25 cellular contexts compared by ENCODE assay signal in the genomic region with DNA sequence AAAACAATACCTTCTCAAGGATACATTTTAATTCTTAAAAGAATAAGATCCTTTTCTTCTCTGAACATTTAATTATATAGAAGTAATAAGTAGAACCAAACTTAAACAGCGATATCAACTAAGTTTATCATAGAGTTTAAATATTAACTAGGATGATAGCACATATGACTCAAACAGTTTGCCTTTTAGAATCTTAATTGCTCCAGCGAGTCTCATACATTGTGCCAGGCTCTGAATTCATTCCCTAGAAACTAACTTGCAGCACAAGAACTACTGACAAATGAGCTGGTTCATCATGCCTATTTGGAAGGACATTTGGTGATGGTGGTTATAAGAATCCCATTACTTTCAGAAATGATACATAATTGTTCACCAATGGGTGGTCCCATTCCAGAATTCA.
"Had no signal": no experiment of that assay in that cellular context is flagged by ENCODE, and none has a peak within 500 bp of the region (broad histone marks: within the 10 kb centered on the region; RNA-seq: fewer than 3 reads in every experiment).

No MANE protein-coding gene starts in this region.

- H3K4me1 ChIP-seq: parathyroid adenoma, psoas muscle, right lobe of liver, sigmoid colon, spleen, stomach, thyroid gland, tibial nerve, upper lobe of right lung, uterus had no signal

- H3K4me2 ChIP-seq: neural progenitor cell, smooth muscle cell had no signal

- ATAC-seq: natural killer cell; psoas muscle; right cardiac atrium; right lobe of liver; stimulated activated effector memory CD8-positive, alpha-beta T cell treated with anti-CD3 and anti-CD28 coated beads, Interleukin-12 subunit alpha, Interleukin-12 subunit beta, amount 100 ng/mL, for 72 hours; stimulated activated naive B cell treated with anti-CD40 and anti-IgM and Interleukin-4, amounts not matched to agents 10 μg/mL and 1 μg/mL and 100 μg/mL, for 72 hours; upper lobe of right lung had no signal

- H3K9me3 ChIP-seq: ovary, psoas muscle, sigmoid colon, stomach, thoracic aorta, thyroid gland, tibial nerve, upper lobe of right lung, uterus had no signal

- H3K36me3 ChIP-seq: neural progenitor cell, ovary, right lobe of liver, sigmoid colon, spleen, stomach, thoracic aorta, thyroid gland, tibial nerve, upper lobe of right lung, uterus had no signal

- H3K4me3 ChIP-seq: neural progenitor cell, ovary, psoas muscle, right lobe of liver, sigmoid colon, smooth muscle cell, spleen, stomach, thoracic aorta, thyroid gland, tibial nerve, upper lobe of right lung, uterus had no signal

- H3K27ac ChIP-seq: neural progenitor cell, ovary, parathyroid adenoma, psoas muscle, right lobe of liver, sigmoid colon, spleen, stomach, thoracic aorta, thyroid gland, tibial nerve, upper lobe of right lung, uterus had no signal

- H2AFZ ChIP-seq: neural progenitor cell, parathyroid adenoma had no signal

- H3K27me3 ChIP-seq: neural progenitor cell, ovary, right lobe of liver, sigmoid colon, spleen, stomach, thyroid gland, tibial nerve, upper lobe of right lung, uterus had no signal

- H3K79me2 ChIP-seq: parathyroid adenoma had no signal

- DNase-seq: naive B cell; natural killer cell; occipital lobe; ovary; posterior cingulate gyrus; psoas muscle; right cardiac atrium; right lobe of liver; sigmoid colon; spleen; stimulated activated CD4-positive, alpha-beta T cell treated with anti-CD3 and anti-CD28 coated beads, Interleukin-12 subunit alpha, Interleukin-12 subunit beta, amount 100 ng/mL, for 4 hours; stimulated activated CD4-positive, alpha-beta T cell treated with anti-CD3 and anti-CD28 coated beads, Interleukin-1b, Interleukin-23, amount 100 ng/mL, for 48 hours; stimulated activated CD4-positive, alpha-beta T cell treated with anti-CD3 and anti-CD28 coated beads, Interleukin-4, amount 100 ng/mL, for 1 hour; stimulated activated naive B cell treated with anti-CD40 and anti-IgM and Interleukin-4, amounts not matched to agents 10 μg/mL and 1 μg/mL and 100 μg/mL, for 72 hours; stimulated activated naive CD4-positive, alpha-beta T cell treated with Interleukin-2 at 50 U/mL for 16 hours; stomach; thyroid gland; upper lobe of right lung; uterus had no signal

- H3K9ac ChIP-seq: neural progenitor cell, parathyroid adenoma had no signal
